ENCODE assay signal across 10 cellular contexts in genomic region chr11:13207270-13207664, GRCh38.
DNase-seq lines count a peak whose midpoint lies in the region; ATAC-seq and TF ChIP-seq lines count a peak whose summit lies in the region.
"Had no signal": no experiment of that assay in that cellular context is flagged by ENCODE, and none has a peak within 500 bp of the region (broad histone marks: within the 10 kb centered on the region; RNA-seq: fewer than 3 reads in every experiment).

No MANE protein-coding gene starts in this region.

- H3K4me1 Mint-ChIP-seq in endodermal cell, result peaks cover 25% of the 10 kb centered on the region
- H3K4me1 Mint-ChIP-seq: nephron had no signal

- POLR2A ChIA-PET in RWPE1 (lab: Yijun Ruan, JAX; ENCODE audit: low non-redundant PET), result no interaction called here

- peaks cover 24% of the 10 kb centered on the region for H3F3A ChIP-seq in GM23248 (ENCODE audit: insufficient read depth)

- H3K27ac Mint-ChIP-seq in endodermal cell, result peak overlapping the region; percentile 86

- WGBS in GM23248 (ENCODE audit: low coverage in 1 of 2, low lambda C conversion rate in 2 of 2, missing lambda C conversion rate in 2 of 2), 2 experiments, result 69 to 70% methylated on average over 3 of the region's 3 CpGs
- 64 to 78% methylated on average over 2 to 3 of the region's 3 CpGs for WGBS in endodermal cell (ENCODE audit: insufficient coverage in 1 of 2, insufficient read length in 1 of 2), 2 experiments

- H3K9ac ChIP-seq in GM23248, result peak overlapping the region; percentile 78; the same call in 1 of the 2 replicates
- no peak overlapping the region for H3K9ac ChIP-seq in endodermal cell (ENCODE audit: extremely low read depth, low read length, poor library complexity, severe bottlenecking)
- no peak overlapping the region for H3K9ac ChIP-seq in parathyroid adenoma

- TF ChIP-seq CTCF in RWPE1 (conservative IDR thresholded peaks at IDR 0.05; ENCODE audit: low read depth), result no peak
- TF ChIP-seq CTCF in endodermal cell (conservative IDR thresholded peaks at IDR 0.05), result peak; percentile 72
- no peak for TF ChIP-seq CTCF in parathyroid adenoma (IDR thresholded peaks at IDR 0.05)

- ATAC-seq in GM18861 (IDR thresholded peaks at IDR 0.05; ENCODE audit: unreplicated experiment), result no peak
- no peak for ATAC-seq in activated CD4-positive, CD25-positive, alpha-beta regulatory T cell treated with anti-CD3 and anti-CD28 coated beads, Interleukin-2, amount 50 U/mL, for 24 hours

- H3K9me3 ChIP-seq in GM23248 (ENCODE audit: low read depth), result no peaks in the 10 kb centered on the region
- no peaks in the 10 kb centered on the region for H3K9me3 ChIP-seq in endodermal cell (ENCODE audit: control insufficient read depth, low read length)
- no peaks in the 10 kb centered on the region for H3K9me3 ChIP-seq in parathyroid adenoma (ENCODE audit: control insufficient read depth, low read length)

- CTCF ChIA-PET in RWPE1 (lab: Yijun Ruan, JAX), result interaction anchor here (0.9 kb wide), 1 partner anchor 137 kb away, joined by 3 read pairs; no protein-coding TSS in a partner anchor

- in situ Hi-C loops in GM23248 (cut with MboI), result no loop called here

- H3K4me3 ChIP-seq in GM23248, result no peak overlapping the region
- peak overlapping the region; percentile 57 for H3K4me3 ChIP-seq in endodermal cell (ENCODE audit: low read length)
- no peak overlapping the region for H3K4me3 ChIP-seq in parathyroid adenoma (ENCODE audit: low read depth, low read length)

- peak overlapping the region; percentile 92 for H3K4me2 ChIP-seq in GM23248 (ENCODE audit: unreplicated experiment)
- H3K4me2 ChIP-seq in parathyroid adenoma (ENCODE audit: low read length), result no peak overlapping the region

- H3K4me3 Mint-ChIP-seq in endodermal cell, result peak overlapping the region; percentile 41

- H3K36me3 ChIP-seq in GM23248 (ENCODE audit: low read depth) (no peaks in the 10 kb centered on the region), endodermal cell (ENCODE audit: control insufficient read depth, insufficient read depth, low read length) (no peaks in the 10 kb centered on the region), parathyroid adenoma (ENCODE audit: control insufficient read depth, insufficient read depth, low read length) (no peaks in the 10 kb centered on the region)

- H3K9me3 Mint-ChIP-seq in endodermal cell, result no peaks in the 10 kb centered on the region
- H3K9me3 Mint-ChIP-seq: nephron had no signal

- no peaks in the 10 kb centered on the region for H3K9me2 ChIP-seq in GM23248 (ENCODE audit: insufficient read depth)

- H3K36me3 Mint-ChIP-seq in endodermal cell (ENCODE audit: low read depth), result no peaks in the 10 kb centered on the region

- H4K20me1 ChIP-seq in GM23248 (ENCODE audit: insufficient read depth), result no peaks in the 10 kb centered on the region

- H3K79me2 ChIP-seq in GM23248 (ENCODE audit: insufficient read depth) (no peaks in the 10 kb centered on the region), parathyroid adenoma (no peaks in the 10 kb centered on the region)

- H2AFZ ChIP-seq in GM23248 (peak overlapping the region; percentile 94), parathyroid adenoma (peak overlapping the region; percentile 76)

- peak overlapping the region; percentile 87 for H3K27ac ChIP-seq in GM23248
- peak overlapping the region; percentile 81 for H3K27ac ChIP-seq in RWPE1
- no peak overlapping the region for H3K27ac ChIP-seq in endodermal cell (ENCODE audit: low read depth, low read length)
- peak overlapping the region; percentile 90 for H3K27ac ChIP-seq in parathyroid adenoma

- no peaks in the 10 kb centered on the region for H3K27me3 ChIP-seq in GM23248 (replicated peaks; ENCODE audit: insufficient read depth)
- H3K27me3 ChIP-seq in endodermal cell (ENCODE audit: control insufficient read depth, insufficient read depth, low read length, poor library complexity, severe bottlenecking), result no peaks in the 10 kb centered on the region
- H3K27me3 ChIP-seq in parathyroid adenoma (ENCODE audit: control insufficient read depth, insufficient read depth, low read length), result no peaks in the 10 kb centered on the region

- DNase-seq in GM23248, result no peak
- no peak for DNase-seq in RWPE1 (ENCODE audit: low spot score)
- no peak for DNase-seq in endodermal cell
- DNase-seq in AG08396 (ENCODE audit: low spot score), result no peak
- no peak for DNase-seq in NCI-H345 (lab: John Stamatoyannopoulos, UW)
- DNase-seq: MM.1S had no signal

- peaks cover 17% of the 10 kb centered on the region for H3K4me1 ChIP-seq in GM23248 (ENCODE audit: insufficient read depth)
- H3K4me1 ChIP-seq in endodermal cell (ENCODE audit: control insufficient read depth, insufficient read depth, low read length), result peaks cover 3% of the 10 kb centered on the region
- peaks cover 3% of the 10 kb centered on the region for H3K4me1 ChIP-seq in parathyroid adenoma

- no peaks in the 10 kb centered on the region for H3K27me3 Mint-ChIP-seq in endodermal cell (ENCODE audit: insufficient read depth)
